In the genomic region with DNA sequence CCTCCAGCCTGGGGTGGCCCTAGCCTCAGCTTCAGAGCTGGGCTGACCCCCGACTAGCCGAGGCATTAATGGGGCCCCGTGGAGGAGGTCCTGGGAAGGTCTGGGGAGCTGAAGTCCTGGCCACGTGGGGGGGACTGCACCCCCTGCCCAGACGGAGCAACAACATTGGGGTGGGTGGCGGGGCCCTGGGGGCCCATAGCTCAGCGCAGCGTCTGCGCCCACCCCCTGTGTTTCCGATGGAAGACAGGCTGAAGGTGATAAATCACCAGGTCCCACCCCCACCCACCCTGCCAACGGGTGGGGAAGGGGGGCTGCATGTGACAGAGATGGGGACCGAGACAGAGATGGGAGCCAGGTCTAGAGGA, we compare ENCODE assay signal across 20 cellular contexts. TPM values are rescaled to one million over a fixed set of nuclear protein-coding genes. Genes with fewer than 3 reads are reported as not detected.
DNase-seq lines count a peak whose midpoint lies in the region; ATAC-seq, FAIRE-seq and TF ChIP-seq lines count a peak whose summit lies in the region.
"Had no signal": no experiment of that assay in that cellular context is flagged by ENCODE, and none has a peak within 500 bp of the region (broad histone marks: within the 10 kb centered on the region; RNA-seq: fewer than 3 reads in every experiment).

No MANE protein-coding gene starts in this region.

- no peaks in the 10 kb centered on the region; the same call in 1 of the 2 replicates for H3K4me1 Mint-ChIP-seq in HFFc6 (ENCODE audit: low read depth)
- H3K4me1 Mint-ChIP-seq in astrocyte (ENCODE audit: low read depth, unreplicated experiment): no peaks in the 10 kb centered on the region
- H3K4me1 Mint-ChIP-seq in stimulated activated effector memory CD8-positive, alpha-beta T cell treated with anti-CD3 and anti-CD28 coated beads, Interleukin-12 subunit alpha, Interleukin-12 subunit beta, amount 100 ng/mL, for 72 hours: peaks cover 6% of the 10 kb centered on the region

- H4K20me1 ChIP-seq in mammary epithelial cell (ENCODE audit: insufficient read depth, low read length) (no peaks in the 10 kb centered on the region), astrocyte (ENCODE audit: insufficient read depth, low read length) (no peaks in the 10 kb centered on the region)

- dilution Hi-C loops in mammary epithelial cell (cut with HindIII; ENCODE audit: low sequenced_read_pairs): no loop called here

- H3K9me3 Mint-ChIP-seq in HFFc6: peaks cover 6% of the 10 kb centered on the region
- H3K9me3 Mint-ChIP-seq in astrocyte (ENCODE audit: unreplicated experiment): peaks cover 2% of the 10 kb centered on the region
- no peaks in the 10 kb centered on the region for H3K9me3 Mint-ChIP-seq in stimulated activated effector memory CD8-positive, alpha-beta T cell treated with anti-CD3 and anti-CD28 coated beads, Interleukin-12 subunit alpha, Interleukin-12 subunit beta, amount 100 ng/mL, for 72 hours
- H3K9me3 Mint-ChIP-seq: activated CD4-positive, alpha-beta T cell treated with anti-CD3 and anti-CD28 coated beads, Interleukin-2, amount 10 ng/mL, durations not matched to agents 7 days and 5 days; natural killer cell treated with Interleukin-12 subunit alpha and Interleukin-12 subunit beta and Interleukin-15 and Interleukin-18, amount 100 ng/mL, for 72 hours; stimulated activated naive B cell treated with anti-CD40 and anti-IgM and Interleukin-4, amounts not matched to agents 10 μg/mL and 1 μg/mL and 100 μg/mL, for 72 hours had no signal

- H3K36me3 Mint-ChIP-seq in HFFc6 (ENCODE audit: low read depth) (no peaks in the 10 kb centered on the region), astrocyte (ENCODE audit: low read depth, unreplicated experiment) (no peaks in the 10 kb centered on the region)
- H3K36me3 Mint-ChIP-seq in stimulated activated effector memory CD8-positive, alpha-beta T cell treated with anti-CD3 and anti-CD28 coated beads, Interleukin-12 subunit alpha, Interleukin-12 subunit beta, amount 100 ng/mL, for 72 hours: no peaks in the 10 kb centered on the region
- H3K36me3 Mint-ChIP-seq: natural killer cell treated with Interleukin-12 subunit alpha and Interleukin-12 subunit beta and Interleukin-15 and Interleukin-18, amount 100 ng/mL, for 72 hours; stimulated activated naive B cell treated with anti-CD40 and anti-IgM and Interleukin-4, amounts not matched to agents 10 μg/mL and 1 μg/mL and 100 μg/mL, for 72 hours had no signal

- DNase-seq in mammary epithelial cell (no peak), breast epithelium (ENCODE audit: low spot score in 2 of 2) (no peak), HFFc6 (no peak), astrocyte (ENCODE audit: low read depth) (no peak), vagina (ENCODE audit: extremely low spot score in 2 of 2) (no peak), GM19240 (ENCODE audit: insufficient read length, low spot score) (no peak)
- no peak for DNase-seq in stimulated activated effector memory CD8-positive, alpha-beta T cell treated with anti-CD3 and anti-CD28 coated beads, Interleukin-12 subunit alpha, Interleukin-12 subunit beta, amount 100 ng/mL, for 72 hours (ENCODE audit: low spot score in 2 of 2)
- DNase-seq: DMS 273 treated with DMSO at 0.1 percent for 48 hours had no signal

- no peak overlapping the region for H3K27ac ChIP-seq in mammary epithelial cell (ENCODE audit: insufficient read depth, low read depth, low read length)
- H3K27ac ChIP-seq in breast epithelium: no peak overlapping the region
- no peak overlapping the region for H3K27ac ChIP-seq in astrocyte (ENCODE audit: low read depth, low read length)
- no peak overlapping the region for H3K27ac ChIP-seq in vagina
- H3K27ac ChIP-seq: body of pancreas, prostate gland, SJSA1, thyroid gland had no signal

- CTCF ChIA-PET in mammary epithelial cell (lab: Charles Lee; ENCODE audit: low non-redundant PET): no interaction called here

- no TSS peak for BruUV-seq in mammary epithelial cell (replicated peaks; lab: Mats Ljungman, UMichigan)

- FAIRE-seq in astrocyte (lab: Jason Lieb, UNC): no peak

- no peak for ATAC-seq in stimulated activated effector memory CD8-positive, alpha-beta T cell treated with anti-CD3 and anti-CD28 coated beads, Interleukin-12 subunit alpha, Interleukin-12 subunit beta, amount 100 ng/mL, for 72 hours
- ATAC-seq in HG03442 (IDR thresholded peaks at IDR 0.05; ENCODE audit: unreplicated experiment): no peak

- in situ Hi-C loops in mammary epithelial cell (cut with MboI; ENCODE audit: low sequenced_read_pairs in 2 of 2): loop anchor here in 1 of 2 donors (5.0 kb wide), 1 partner anchor 181 kb away; no protein-coding TSS in a partner anchor

- H3K27me3 Mint-ChIP-seq in HFFc6 (ENCODE audit: insufficient read depth) (peaks cover 2% of the 10 kb centered on the region), astrocyte (ENCODE audit: low read depth, unreplicated experiment) (peaks cover 54% of the 10 kb centered on the region)
- H3K27me3 Mint-ChIP-seq: activated CD4-positive, alpha-beta T cell treated with anti-CD3 and anti-CD28 coated beads, Interleukin-2, amount 10 ng/mL, durations not matched to agents 7 days and 5 days had no signal

- H3K4me2 ChIP-seq in mammary epithelial cell (ENCODE audit: insufficient read depth, low read depth, low read length) (peak overlapping the region; percentile 93), astrocyte (ENCODE audit: low read length) (peak overlapping the region; percentile 84)

- H2AFZ ChIP-seq in mammary epithelial cell (ENCODE audit: low read depth, low read length) (no peak overlapping the region), astrocyte (ENCODE audit: low read depth, low read length) (no peak overlapping the region)

- no peak overlapping the region for H3K9ac ChIP-seq in mammary epithelial cell (ENCODE audit: insufficient read depth, low read length)
- H3K9ac ChIP-seq in astrocyte (ENCODE audit: low read length): no peak overlapping the region

- H3K4me3 ChIP-seq in mammary epithelial cell (replicated peaks in 1 of 3; ENCODE audit: insufficient read depth in 1 of 3, low read depth in 2 of 3, low read length in 3 of 3): no peak overlapping the region
- H3K4me3 ChIP-seq in breast epithelium: no peak overlapping the region
- H3K4me3 ChIP-seq in astrocyte (ENCODE audit: insufficient read depth, low read depth, low read length): no peak overlapping the region
- no peak overlapping the region for H3K4me3 ChIP-seq in vagina
- H3K4me3 ChIP-seq: body of pancreas had no signal

- no peaks in the 10 kb centered on the region for H3K79me2 ChIP-seq in mammary epithelial cell (ENCODE audit: insufficient read depth, low read length)
- no peaks in the 10 kb centered on the region for H3K79me2 ChIP-seq in astrocyte (ENCODE audit: insufficient read depth, low read length)

- TF ChIP-seq POLR2A in breast epithelium (IDR thresholded peaks at IDR 0.05) (no peak), vagina (IDR thresholded peaks at IDR 0.05) (no peak)

- H3K9me3 ChIP-seq in mammary epithelial cell (replicated peaks; ENCODE audit: insufficient read depth, low read length): no peaks in the 10 kb centered on the region
- no peaks in the 10 kb centered on the region for H3K9me3 ChIP-seq in breast epithelium
- no peaks in the 10 kb centered on the region for H3K9me3 ChIP-seq in astrocyte (ENCODE audit: insufficient read depth, low read depth, low read length)
- no peaks in the 10 kb centered on the region for H3K9me3 ChIP-seq in vagina
- H3K9me3 ChIP-seq: body of pancreas, prostate gland, SJSA1, thyroid gland had no signal

- H3K27ac Mint-ChIP-seq in HFFc6 (no peak overlapping the region), astrocyte (ENCODE audit: unreplicated experiment) (no peak overlapping the region)
- H3K27ac Mint-ChIP-seq in stimulated activated effector memory CD8-positive, alpha-beta T cell treated with anti-CD3 and anti-CD28 coated beads, Interleukin-12 subunit alpha, Interleukin-12 subunit beta, amount 100 ng/mL, for 72 hours: no peak overlapping the region
- H3K27ac Mint-ChIP-seq: natural killer cell treated with Interleukin-12 subunit alpha and Interleukin-12 subunit beta and Interleukin-15 and Interleukin-18, amount 100 ng/mL, for 72 hours; stimulated activated naive B cell treated with anti-CD40 and anti-IgM and Interleukin-4, amounts not matched to agents 10 μg/mL and 1 μg/mL and 100 μg/mL, for 72 hours had no signal

- H3K27me3 ChIP-seq in mammary epithelial cell (ENCODE audit: insufficient read depth, low read length) (no peaks in the 10 kb centered on the region), breast epithelium (no peaks in the 10 kb centered on the region), astrocyte (ENCODE audit: insufficient read depth, low read length) (no peaks in the 10 kb centered on the region), vagina (no peaks in the 10 kb centered on the region)
- H3K27me3 ChIP-seq: body of pancreas, SJSA1, thyroid gland had no signal

- no peaks in the 10 kb centered on the region for H3K4me1 ChIP-seq in mammary epithelial cell (ENCODE audit: insufficient read depth, low read length)
- H3K4me1 ChIP-seq in breast epithelium: no peaks in the 10 kb centered on the region
- no peaks in the 10 kb centered on the region for H3K4me1 ChIP-seq in astrocyte (ENCODE audit: insufficient read depth, low read length)
- peaks cover 10% of the 10 kb centered on the region for H3K4me1 ChIP-seq in vagina
- H3K4me1 ChIP-seq: prostate gland had no signal

- intact Hi-C loops in mammary epithelial cell (cut with micrococcal nuclease): loop anchor here (2.0 kb wide), 2 partner anchors 223 to 297 kb away; no protein-coding TSS in a partner anchor
- intact Hi-C loops in breast epithelium (cut with DNase I; ENCODE audit: low total_unique reads): loop anchor here (5.0 kb wide), 2 partner anchors 186 to 381 kb away; no protein-coding TSS in a partner anchor
- intact Hi-C loops in vagina (cut with DNase I): no loop called here

- WGBS in mammary epithelial cell (ENCODE audit: low coverage, missing lambda C conversion rate): 24% methylated on average over 4 of the region's 12 CpGs

- H3K4me3 Mint-ChIP-seq in HFFc6 (peak overlapping the region; percentile 75), astrocyte (ENCODE audit: unreplicated experiment) (no peak overlapping the region)
- H3K4me3 Mint-ChIP-seq in stimulated activated effector memory CD8-positive, alpha-beta T cell treated with anti-CD3 and anti-CD28 coated beads, Interleukin-12 subunit alpha, Interleukin-12 subunit beta, amount 100 ng/mL, for 72 hours: peak overlapping the region; percentile 62

- no peak for TF ChIP-seq CTCF in mammary epithelial cell (conservative IDR thresholded peaks at IDR 0.05 in 1 of 2, IDR thresholded peaks at IDR 0.05 in 1 of 2; ENCODE audit: extremely low read depth in 1 of 2, insufficient read depth in 1 of 2, low read depth in 1 of 2, low read length in 2 of 2)
- no peak for TF ChIP-seq CTCF in breast epithelium (IDR thresholded peaks at IDR 0.05)
- no peak for TF ChIP-seq CTCF in HFFc6 (IDR thresholded peaks at IDR 0.05)
- no peak for TF ChIP-seq CTCF in astrocyte (IDR thresholded peaks at IDR 0.05; ENCODE audit: insufficient read depth, low read depth, low read length)
- no peak for TF ChIP-seq CTCF in vagina (IDR thresholded peaks at IDR 0.05)

- no peaks in the 10 kb centered on the region for H3K36me3 ChIP-seq in mammary epithelial cell (ENCODE audit: insufficient read depth, low read length)
- H3K36me3 ChIP-seq in breast epithelium: no peaks in the 10 kb centered on the region
- H3K36me3 ChIP-seq in astrocyte (ENCODE audit: insufficient read depth, low read length): no peaks in the 10 kb centered on the region
- no peaks in the 10 kb centered on the region for H3K36me3 ChIP-seq in vagina
- H3K36me3 ChIP-seq: prostate gland, SJSA1, thyroid gland had no signal

RNA-seq across cellular contexts. Expression of a gene that starts 8.0 kb away (rescaled TPM):
- total RNA-seq in mammary epithelial cell (1 to 10 TPM in 1 of 2 donors, under 1 TPM in 1; 0.21 to 1.5 TPM), breast epithelium (1 to 10 TPM; 1.3 to 6.2 (median 2.9) TPM), astrocyte (0.95 and 2.8 TPM in 2 replicates), vagina (14.5 TPM)
- 0.76 TPM for polyA plus RNA-seq in mammary epithelial cell
- polyA minus RNA-seq in mammary epithelial cell: not detected
- 1 to 10 TPM in 1 of 6 experiments, under 1 TPM in 2, not detected in 3; 0.27 to 1.1 (median 0.41) TPM for total RNA-seq in HFFc6 (2021; fragmentation: NEBNext Ultra II Directional; extraction: Animal tissue kit (Norgen Biotek cat#: 25700))
- total RNA-seq: activated CD4-positive, alpha-beta T cell treated with anti-CD3 and anti-CD28 coated beads, Interleukin-2, amount 10 ng/mL, durations not matched to agents 7 days and 5 days; left ventricle myocardium superior; natural killer cell treated with Interleukin-12 subunit alpha and Interleukin-12 subunit beta and Interleukin-15 and Interleukin-18, amount 100 ng/mL, for 72 hours had no signal

RNA-seq across cellular contexts. Expression of a gene that starts 17.0 kb away (rescaled TPM):
- 10 to 100 TPM in 1 of 2 donors, 1 to 10 TPM in 1; 7.9 to 20.5 TPM for total RNA-seq in mammary epithelial cell
- polyA plus RNA-seq in mammary epithelial cell: 6.5 TPM
- 29.6 TPM for polyA minus RNA-seq in mammary epithelial cell
- 10 to 100 TPM in 2 of 3 donors, 1 to 10 TPM in 1; 5.4 to 33.8 (median 18.4) TPM for total RNA-seq in breast epithelium
- 10 to 100 TPM in 2 of 6 experiments, 1 to 10 TPM in 4; 4.9 to 13.7 (median 6.5) TPM for total RNA-seq in HFFc6 (2021; fragmentation: NEBNext Ultra II Directional; extraction: Animal tissue kit (Norgen Biotek cat#: 25700))
- 7.3 and 8.6 TPM in 2 replicates for total RNA-seq in astrocyte
- total RNA-seq in vagina: 67.3 TPM
- total RNA-seq: activated CD4-positive, alpha-beta T cell treated with anti-CD3 and anti-CD28 coated beads, Interleukin-2, amount 10 ng/mL, durations not matched to agents 7 days and 5 days; natural killer cell treated with Interleukin-12 subunit alpha and Interleukin-12 subunit beta and Interleukin-15 and Interleukin-18, amount 100 ng/mL, for 72 hours had no signal

RNA-seq across cellular contexts. Expression of a gene that starts 29.2 kb away (rescaled TPM):
- total RNA-seq in mammary epithelial cell (under 1 TPM in 1 of 2 donors, not detected in 1; 0.17 TPM), breast epithelium (1 to 10 TPM in 2 of 3 donors, under 1 TPM in 1; 0.96 to 9.2 (median 2.9) TPM), astrocyte (2.0 and 6.8 TPM in 2 replicates), vagina (7.1 TPM)
- not detected for polyA plus RNA-seq in mammary epithelial cell
- polyA minus RNA-seq in mammary epithelial cell: not detected
- 1 to 10 TPM in 1 of 6 experiments, under 1 TPM in 4, not detected in 1; 0.14 to 1.1 (median 0.73) TPM for total RNA-seq in HFFc6 (2021; fragmentation: NEBNext Ultra II Directional; extraction: Animal tissue kit (Norgen Biotek cat#: 25700))
- total RNA-seq: activated CD4-positive, alpha-beta T cell treated with anti-CD3 and anti-CD28 coated beads, Interleukin-2, amount 10 ng/mL, durations not matched to agents 7 days and 5 days; chondrocyte; T-helper 17 cell had no signal
- polyA plus RNA-seq: BJ had no signal
